ENCODE assay signal across 1 cellular context in genomic region chr4:143355540-143356217, GRCh38.
TF ChIP-seq lines count a peak whose summit lies in the region.

No MANE protein-coding gene starts in this region.

TF ChIP-seq in K562, 482 proteins besides CTCF, POLR2A, EP300 and RAD21:
- no peak for TF ChIP-seq SUPT5H (IDR thresholded peaks at IDR 0.05)
- no peak for TF ChIP-seq ZNF583 (CRISPR knock-in tag; IDR thresholded peaks at IDR 0.05)
- TF ChIP-seq BCOR (IDR thresholded peaks at IDR 0.05): no peak
- peak; percentile 34; the same call in 1 of the 2 replicates for TF ChIP-seq ATF3 (IDR thresholded peaks at IDR 0.05)
- TF ChIP-seq ATF3 (CRISPR knock-in tag; conservative IDR thresholded peaks at IDR 0.05): no peak
- no peak for TF ChIP-seq FOXJ2 (tag; IDR thresholded peaks at IDR 0.05)
- no peak for TF ChIP-seq ZNF134 (CRISPR knock-in tag; conservative IDR thresholded peaks at IDR 0.05)
- TF ChIP-seq ZNF707 (CRISPR knock-in tag; conservative IDR thresholded peaks at IDR 0.05): no peak
